In genomic region chr12:124501080-124501642, GRCh38 we compare ENCODE assay signal across 1 cellular context.
TF ChIP-seq lines count a peak whose summit lies in the region.

No MANE protein-coding gene starts in this region.

TF ChIP-seq in GM23338, 12 proteins besides CTCF, POLR2A, EP300 and RAD21 (continued from another document):
- TF ChIP-seq ZNF114 (CRISPR knock-in tag; IDR thresholded peaks at IDR 0.05) (no peak), EZH2 (IDR thresholded peaks at IDR 0.05; ENCODE audit: low read depth, unreplicated experiment) (no peak), ZNF331 (CRISPR knock-in tag; IDR thresholded peaks at IDR 0.05; ENCODE audit: low read depth) (no peak), NANOG (IDR thresholded peaks at IDR 0.05; ENCODE audit: borderline replicate concordance) (no peak), CREB1 (CRISPR knock-in tag; IDR thresholded peaks at IDR 0.05; ENCODE audit: low read depth) (no peak), POLR2AphosphoS5 (IDR thresholded peaks at IDR 0.05; ENCODE audit: low read depth) (no peak), ETS1 (IDR thresholded peaks at IDR 0.05) (no peak), REST (IDR thresholded peaks at IDR 0.05; ENCODE audit: unreplicated experiment) (no peak)
